12 cellular contexts compared by ENCODE assay signal in the genomic region with DNA sequence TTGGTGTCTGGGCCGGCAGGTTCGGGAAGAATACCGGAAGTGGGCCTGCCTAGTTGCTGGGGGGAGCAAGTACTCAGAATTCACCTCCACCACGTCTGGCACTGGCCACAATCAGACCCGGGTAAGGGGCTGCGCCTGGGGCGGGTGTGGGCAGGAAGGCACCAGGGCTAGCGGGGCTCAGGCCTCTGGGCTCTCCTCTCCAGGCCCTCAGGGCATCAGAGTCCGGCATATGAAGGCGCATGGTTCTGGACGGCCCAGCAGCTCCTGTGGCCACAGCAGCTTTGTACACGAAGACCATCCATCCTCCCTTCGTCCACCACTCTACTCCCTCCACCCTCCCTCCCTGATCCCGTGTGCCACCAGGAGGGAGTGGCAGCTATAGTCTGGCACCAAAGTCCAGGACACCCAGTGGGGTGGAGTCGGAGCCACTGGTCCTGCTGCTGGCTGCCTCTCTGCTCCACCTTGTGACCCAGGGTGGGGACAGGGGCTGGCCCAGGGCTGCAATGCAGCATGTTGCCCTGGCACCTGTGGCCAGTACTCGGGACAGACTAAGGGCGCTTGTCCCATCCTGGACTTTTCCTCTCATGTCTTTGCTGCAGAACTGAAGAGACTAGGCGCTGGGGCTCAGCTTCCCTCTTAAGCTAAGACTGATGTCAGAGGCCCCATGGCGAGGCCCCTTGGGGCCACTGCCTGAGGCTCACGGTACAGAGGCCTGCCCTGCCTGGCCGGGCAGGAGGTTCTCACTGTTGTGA. TPM values are rescaled to one million over a fixed set of nuclear protein-coding genes. Genes with fewer than 3 reads are reported as not detected.
DNase-seq lines count a peak whose midpoint lies in the region; ATAC-seq and TF ChIP-seq lines count a peak whose summit lies in the region.
"Had no signal": no experiment of that assay in that cellular context is flagged by ENCODE, and none has a peak within 500 bp of the region (broad histone marks: within the 10 kb centered on the region; RNA-seq: fewer than 3 reads in every experiment).

No MANE protein-coding gene starts in this region.

- no peak overlapping the region for H2AFZ ChIP-seq in trophoblast cell (ENCODE audit: insufficient read depth, low read length, poor library complexity)

- TF ChIP-seq CTCF in Panc1 (IDR thresholded peaks at IDR 0.05) = no peak

- intact Hi-C loops in Panc1 (cut with micrococcal nuclease; ENCODE audit: unreplicated experiment) = no loop called here

- no peak for DNase-seq in activated T-cell treated with anti-CD3 and anti-CD28 coated beads, Interleukin-2, amount 50 U/mL, for 24 hours
- DNase-seq in activated T-cell treated with anti-CD3 and anti-CD28 coated beads, Interleukin-2, amount 50 U/mL, for 4 hours = no peak
- DNase-seq in Panc1 (ENCODE audit: low read depth, low spot score) = no peak
- no peak for DNase-seq in adipocyte (ENCODE audit: low read depth)
- peak in 1 of 2 donors; percentile 41 for DNase-seq in trophoblast cell
- no peak for DNase-seq in NCI-H446 (lab: John Stamatoyannopoulos, UW)
- DNase-seq: GDM1, NCI-H345, occipital lobe, SK-N-SH had no signal

- no peak overlapping the region for H3K4me2 ChIP-seq in trophoblast cell (ENCODE audit: low read length)
- H3K4me2 ChIP-seq: SK-N-SH had no signal

- H3K14ac ChIP-seq in trophoblast cell (ENCODE audit: low read length) = no peak overlapping the region

- H3K79me1 ChIP-seq in trophoblast cell (ENCODE audit: low read length) = no peaks in the 10 kb centered on the region

- no peak overlapping the region for H2BK120ac ChIP-seq in trophoblast cell (ENCODE audit: insufficient read depth, low read length, poor library complexity)

- peaks cover 30% of the 10 kb centered on the region for H3K4me1 Mint-ChIP-seq in activated T-cell treated with anti-CD3 and anti-CD28 coated beads, Interleukin-2, amount 50 U/mL, for 24 hours (ENCODE audit: low read depth)
- H3K4me1 Mint-ChIP-seq in activated T-cell treated with anti-CD3 and anti-CD28 coated beads, Interleukin-2, amount 50 U/mL, for 4 hours (ENCODE audit: low read depth) = peaks cover 40% of the 10 kb centered on the region

- H2BK5ac ChIP-seq in trophoblast cell (ENCODE audit: low read depth, low read length, poor library complexity) = no peak overlapping the region

- no peak overlapping the region for H4K8ac ChIP-seq in trophoblast cell (ENCODE audit: low read depth, low read length)

- no peak overlapping the region for H3K18ac ChIP-seq in trophoblast cell (ENCODE audit: low read length)

- H3K9me3 Mint-ChIP-seq in activated T-cell treated with anti-CD3 and anti-CD28 coated beads, Interleukin-2, amount 50 U/mL, for 24 hours = no peaks in the 10 kb centered on the region
- H3K9me3 Mint-ChIP-seq in activated T-cell treated with anti-CD3 and anti-CD28 coated beads, Interleukin-2, amount 50 U/mL, for 4 hours = no peaks in the 10 kb centered on the region

- peak overlapping the region; percentile 92 for H3K27ac Mint-ChIP-seq in activated T-cell treated with anti-CD3 and anti-CD28 coated beads, Interleukin-2, amount 50 U/mL, for 24 hours

- H3K4me1 ChIP-seq in Panc1 (ENCODE audit: control insufficient read depth, insufficient read depth, low read length) (peaks cover 13% of the 10 kb centered on the region), adipocyte (ENCODE audit: control insufficient read depth, insufficient read depth, low read length) (peaks cover 12% of the 10 kb centered on the region), trophoblast cell (ENCODE audit: control insufficient read depth in 1 of 2, insufficient read depth in 2 of 2, low read length in 2 of 2) (peaks cover 0 to 3% of the 10 kb centered on the region in 2 experiments)

- H3K9me3 ChIP-seq in Panc1 (ENCODE audit: control insufficient read depth, insufficient read depth, low read depth, low read length) (no peaks in the 10 kb centered on the region), adipocyte (ENCODE audit: control insufficient read depth, low read length) (no peaks in the 10 kb centered on the region), trophoblast cell (ENCODE audit: insufficient read depth, low read depth, low read length) (peaks cover 2% of the 10 kb centered on the region)
- H3K9me3 ChIP-seq: SK-N-SH had no signal

- H3K4me3 ChIP-seq in Panc1 (ENCODE audit: low read depth in 2 of 2, low read length in 2 of 2) (no peak overlapping the region), adipocyte (ENCODE audit: low read length) (no peak overlapping the region), trophoblast cell (ENCODE audit: low read depth, low read length) (no peak overlapping the region)

- H3K36me3 ChIP-seq in Panc1 (ENCODE audit: control insufficient read depth, insufficient read depth, low read length) = peaks cover 5% of the 10 kb centered on the region
- peaks cover 70% of the 10 kb centered on the region for H3K36me3 ChIP-seq in adipocyte (ENCODE audit: control insufficient read depth, insufficient read depth, low read length, severe bottlenecking)
- H3K36me3 ChIP-seq in trophoblast cell (ENCODE audit: control insufficient read depth in 1 of 2, insufficient read depth in 2 of 2, low read length in 2 of 2) = peaks cover 64 to 65% of the 10 kb centered on the region in 2 experiments

- H2AK5ac ChIP-seq in trophoblast cell (ENCODE audit: low read length) = no peak overlapping the region

- no CpG with 5 or more reads among the region's 21 CpGs for WGBS in trophoblast cell (ENCODE audit: extremely low coverage, insufficient coverage, insufficient read length)

- BruUV-seq in Panc1 (replicated peaks; lab: Mats Ljungman, UMichigan) = TSS peak; percentile 72

- H3K36me3 Mint-ChIP-seq in activated T-cell treated with anti-CD3 and anti-CD28 coated beads, Interleukin-2, amount 50 U/mL, for 24 hours (ENCODE audit: low read depth) = peaks cover 97% of the 10 kb centered on the region
- H3K36me3 Mint-ChIP-seq in activated T-cell treated with anti-CD3 and anti-CD28 coated beads, Interleukin-2, amount 50 U/mL, for 4 hours (ENCODE audit: insufficient read depth) = peaks cover 41% of the 10 kb centered on the region

- H3K23ac ChIP-seq in trophoblast cell (ENCODE audit: low read length) = no peak overlapping the region

- no peak overlapping the region for H3K4ac ChIP-seq in trophoblast cell (ENCODE audit: low read depth, low read length)

- no peak overlapping the region for H4K91ac ChIP-seq in trophoblast cell (ENCODE audit: low read depth, low read length)

- H3K9ac ChIP-seq in adipocyte (ENCODE audit: low read length) (peak overlapping the region; percentile 45), trophoblast cell (ENCODE audit: low read length) (peak overlapping the region; percentile 16)
- H3K9ac ChIP-seq: SK-N-SH had no signal

- in situ Hi-C loops in Panc1 (cut with HindIII; ENCODE audit: low pct_unique_long_range_greater_than_20kb, low sequenced_read_pairs) = no loop called here

- H3K27me3 Mint-ChIP-seq in activated T-cell treated with anti-CD3 and anti-CD28 coated beads, Interleukin-2, amount 50 U/mL, for 24 hours = no peaks in the 10 kb centered on the region
- no peaks in the 10 kb centered on the region for H3K27me3 Mint-ChIP-seq in activated T-cell treated with anti-CD3 and anti-CD28 coated beads, Interleukin-2, amount 50 U/mL, for 4 hours (ENCODE audit: low read depth)

- H2BK12ac ChIP-seq in trophoblast cell (ENCODE audit: low read length) = no peak overlapping the region

- H3K4me3 Mint-ChIP-seq in activated T-cell treated with anti-CD3 and anti-CD28 coated beads, Interleukin-2, amount 50 U/mL, for 24 hours = peak overlapping the region; percentile 2
- H3K4me3 Mint-ChIP-seq in activated T-cell treated with anti-CD3 and anti-CD28 coated beads, Interleukin-2, amount 50 U/mL, for 4 hours = no peak overlapping the region

- no peak overlapping the region for H4K12ac ChIP-seq in trophoblast cell (ENCODE audit: low read depth, low read length)

- CTCF ChIA-PET in Panc1 (lab: Charles Lee) = interaction anchor here (0.7 kb wide), 1 partner anchor 46 kb away, joined by 7 read pairs; no protein-coding TSS in a partner anchor

- H3K27ac ChIP-seq in Panc1 (ENCODE audit: low read length) (peak overlapping the region; percentile 59; the same call in 1 of the 2 replicates), trophoblast cell (ENCODE audit: low read depth, low read length) (no peak overlapping the region)

- POLR2A ChIA-PET in Panc1 (lab: Charles Lee) = no interaction called here

- no peaks in the 10 kb centered on the region for H3K27me3 ChIP-seq in Panc1 (ENCODE audit: control insufficient read depth, insufficient read depth, low read length)
- no peaks in the 10 kb centered on the region for H3K27me3 ChIP-seq in adipocyte (replicated peaks; ENCODE audit: control insufficient read depth, insufficient read depth, low read length)
- no peaks in the 10 kb centered on the region for H3K27me3 ChIP-seq in trophoblast cell (ENCODE audit: insufficient read depth, low read length)

- no peaks in the 10 kb centered on the region for H3K79me2 ChIP-seq in trophoblast cell (ENCODE audit: control insufficient read depth, insufficient read depth, low read length, poor library complexity)

- no peak for ATAC-seq in activated T-cell treated with anti-CD3 and anti-CD28 coated beads, Interleukin-2, amount 50 U/mL, for 4 hours
- ATAC-seq in Panc1 (peak; percentile 36), GM21723 (IDR thresholded peaks at IDR 0.05; ENCODE audit: unreplicated experiment) (no peak), HG02642 (IDR thresholded peaks at IDR 0.05; ENCODE audit: poor library complexity, unreplicated experiment) (no peak)

RNA-seq across cellular contexts. Expression of a gene that starts 11.1 kb away (rescaled TPM):
- total RNA-seq in activated T-cell treated with anti-CD3 and anti-CD28 coated beads, Interleukin-2, amount 50 U/mL, for 4 hours = 100 to 1,000 TPM; 538 to 557 (median 548) TPM
- total RNA-seq in Panc1 (2021; ENCODE audit: unreplicated experiment) = 117 TPM
- 96.9 TPM for polyA plus RNA-seq in Panc1 (2012; ENCODE audit: insufficient read length)
- 80.7 and 85.8 TPM in 2 replicates for polyA plus RNA-seq in trophoblast cell (2013)

RNA-seq across cellular contexts. Expression of a gene that starts 25.0 kb away (rescaled TPM):
- 100 to 1,000 TPM; 171 to 213 (median 197) TPM for total RNA-seq in activated T-cell treated with anti-CD3 and anti-CD28 coated beads, Interleukin-2, amount 50 U/mL, for 4 hours
- total RNA-seq in Panc1 (2021; ENCODE audit: unreplicated experiment) = 205 TPM
- polyA plus RNA-seq in Panc1 (2012; ENCODE audit: insufficient read length) = 226 TPM
- polyA plus RNA-seq in trophoblast cell (2013) = 20.5 and 22.9 TPM in 2 replicates

RNA-seq across cellular contexts. Expression of a gene that starts 26.8 kb away (rescaled TPM):
- total RNA-seq in activated T-cell treated with anti-CD3 and anti-CD28 coated beads, Interleukin-2, amount 50 U/mL, for 4 hours = 100 to 1,000 TPM; 217 to 280 (median 218) TPM
- total RNA-seq in Panc1 (2021; ENCODE audit: unreplicated experiment) = 109 TPM
- polyA plus RNA-seq in Panc1 (2012; ENCODE audit: insufficient read length) = 128 TPM
- polyA plus RNA-seq in trophoblast cell (2013) = 6.7 and 7.6 TPM in 2 replicates
